11 cellular contexts compared by ENCODE assay signal in the genomic region with DNA sequence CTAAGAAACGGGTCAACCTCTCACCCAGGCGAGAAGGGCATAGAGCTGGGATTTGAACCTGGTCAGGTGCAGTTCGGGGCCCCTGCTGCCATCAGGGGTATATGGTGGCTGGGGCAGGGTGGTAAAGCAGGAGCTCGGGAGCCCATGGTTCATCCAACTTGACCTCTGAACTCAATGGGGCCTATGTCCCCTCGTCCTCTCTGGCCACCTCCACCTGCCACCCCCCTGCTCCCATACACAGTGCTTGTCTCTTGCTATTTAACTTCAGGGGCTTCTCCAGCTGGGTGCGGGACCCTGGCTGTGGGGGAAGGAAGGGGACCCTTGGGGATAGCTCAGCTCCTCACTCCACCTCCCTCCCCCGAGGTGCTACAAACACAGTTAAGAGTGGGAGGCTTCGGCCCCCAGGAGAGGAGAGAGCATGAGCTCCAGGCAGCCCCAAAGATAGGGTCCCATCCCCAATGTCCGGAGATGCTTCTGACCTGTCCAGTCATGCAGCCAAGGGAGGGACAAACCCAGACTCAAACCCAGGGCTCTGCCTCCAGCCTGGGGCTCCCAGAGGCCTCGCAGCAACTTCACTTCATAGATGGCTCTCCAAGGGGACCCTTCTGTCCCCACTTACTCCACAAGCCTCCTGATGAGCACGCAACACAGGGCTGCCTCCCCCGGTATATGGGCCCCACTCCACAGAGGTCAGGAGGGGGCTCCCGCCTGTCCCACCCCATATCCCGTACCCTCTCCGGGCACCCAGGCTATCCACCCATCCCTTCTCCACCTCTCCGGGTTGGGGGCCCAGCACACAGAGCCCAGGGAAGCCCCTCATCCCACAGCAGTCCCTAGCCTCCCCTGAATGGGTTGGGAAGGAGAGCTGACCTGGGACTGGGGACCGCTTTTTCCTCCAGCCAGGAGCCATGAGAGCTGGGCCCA. TPM values are rescaled to one million over a fixed set of nuclear protein-coding genes. Genes with fewer than 3 reads are reported as not detected.
A peak's percentile ranks its signal among the peaks of the same experiment; 100 is the strongest.
DNase-seq lines count a peak whose midpoint lies in the region; ATAC-seq, FAIRE-seq and TF ChIP-seq lines count a peak whose summit lies in the region.
"Had no signal": no experiment of that assay in that cellular context is flagged by ENCODE, and none has a peak within 500 bp of the region (broad histone marks: within the 10 kb centered on the region; RNA-seq: fewer than 3 reads in every experiment).

No MANE protein-coding gene starts in this region.

- H3K9me3 ChIP-seq in astrocyte (ENCODE audit: insufficient read depth, low read depth, low read length), result no peaks in the 10 kb centered on the region
- H3K9me3 ChIP-seq: HAP-1 had no signal

- no peaks in the 10 kb centered on the region for H3K9me3 Mint-ChIP-seq in astrocyte (ENCODE audit: unreplicated experiment)
- H3K9me3 Mint-ChIP-seq in stimulated activated memory B cell treated with anti-CD40 and anti-IgM and Interleukin-4, amounts not matched to agents 10 μg/mL and 1 μg/mL and 100 μg/mL, for 72 hours, result no peaks in the 10 kb centered on the region

- peaks cover 3% of the 10 kb centered on the region for H3K4me1 ChIP-seq in astrocyte (ENCODE audit: insufficient read depth, low read length)
- H3K4me1 ChIP-seq: HAP-1 had no signal

- peaks cover 4% of the 10 kb centered on the region for H3K4me1 Mint-ChIP-seq in astrocyte (ENCODE audit: low read depth, unreplicated experiment)
- peaks cover 40% of the 10 kb centered on the region for H3K4me1 Mint-ChIP-seq in stimulated activated memory B cell treated with anti-CD40 and anti-IgM and Interleukin-4, amounts not matched to agents 10 μg/mL and 1 μg/mL and 100 μg/mL, for 72 hours

- H3K4me3 ChIP-seq in astrocyte (ENCODE audit: insufficient read depth, low read depth, low read length), result no peak overlapping the region
- H3K4me3 ChIP-seq: HAP-1 had no signal

- no peaks in the 10 kb centered on the region for H3K36me3 ChIP-seq in astrocyte (ENCODE audit: insufficient read depth, low read length)
- H3K36me3 ChIP-seq: HAP-1 had no signal

- H3K9ac ChIP-seq in astrocyte (ENCODE audit: low read length), result no peak overlapping the region

- DNase-seq in astrocyte (ENCODE audit: low read depth), result no peak
- no peak for DNase-seq in hippocampal formation (lab: John Stamatoyannopoulos, UW)
- DNase-seq in putamen (ENCODE audit: low spot score), result no peak
- DNase-seq: anterior cingulate cortex had no signal

- H3K27me3 Mint-ChIP-seq in astrocyte (ENCODE audit: low read depth, unreplicated experiment), result peaks cover 27% of the 10 kb centered on the region
- H3K27me3 Mint-ChIP-seq in stimulated activated memory B cell treated with anti-CD40 and anti-IgM and Interleukin-4, amounts not matched to agents 10 μg/mL and 1 μg/mL and 100 μg/mL, for 72 hours, result peaks cover 32% of the 10 kb centered on the region

- H3K27me3 ChIP-seq in astrocyte (ENCODE audit: insufficient read depth, low read length), result peaks cover 9% of the 10 kb centered on the region

- H4K20me1 ChIP-seq in astrocyte (ENCODE audit: insufficient read depth, low read length), result no peaks in the 10 kb centered on the region

- H3K27ac Mint-ChIP-seq in astrocyte (ENCODE audit: unreplicated experiment), result no peak overlapping the region
- peak overlapping the region; percentile 55 for H3K27ac Mint-ChIP-seq in stimulated activated memory B cell treated with anti-CD40 and anti-IgM and Interleukin-4, amounts not matched to agents 10 μg/mL and 1 μg/mL and 100 μg/mL, for 72 hours

- no peak overlapping the region for H3K4me3 Mint-ChIP-seq in astrocyte (ENCODE audit: unreplicated experiment)
- H3K4me3 Mint-ChIP-seq in stimulated activated memory B cell treated with anti-CD40 and anti-IgM and Interleukin-4, amounts not matched to agents 10 μg/mL and 1 μg/mL and 100 μg/mL, for 72 hours, result peak overlapping the region; percentile 58

- peak overlapping the region; percentile 39 for H3K4me2 ChIP-seq in astrocyte (ENCODE audit: low read length)

- no peaks in the 10 kb centered on the region for H3K36me3 Mint-ChIP-seq in astrocyte (ENCODE audit: low read depth, unreplicated experiment)
- no peaks in the 10 kb centered on the region for H3K36me3 Mint-ChIP-seq in stimulated activated memory B cell treated with anti-CD40 and anti-IgM and Interleukin-4, amounts not matched to agents 10 μg/mL and 1 μg/mL and 100 μg/mL, for 72 hours

- ATAC-seq in GM18907 (IDR thresholded peaks at IDR 0.05; ENCODE audit: unreplicated experiment) (peak; percentile 27), HG02981 (IDR thresholded peaks at IDR 0.05; ENCODE audit: unreplicated experiment) (peak; percentile 4), HG03571 (IDR thresholded peaks at IDR 0.05; ENCODE audit: unreplicated experiment) (no peak)
- ATAC-seq in stimulated activated memory B cell treated with anti-CD40 and anti-IgM and Interleukin-4, amounts not matched to agents 10 μg/mL and 1 μg/mL and 100 μg/mL, for 72 hours, result peak; percentile 3

- peak overlapping the region; percentile 26 for H2AFZ ChIP-seq in astrocyte (ENCODE audit: low read depth, low read length)

- FAIRE-seq in astrocyte (lab: Jason Lieb, UNC), result no peak

- H3K27ac ChIP-seq in astrocyte (ENCODE audit: low read depth, low read length), result no peak overlapping the region

- H3K79me2 ChIP-seq in astrocyte (ENCODE audit: insufficient read depth, low read length), result no peaks in the 10 kb centered on the region

- TF ChIP-seq CTCF in astrocyte (IDR thresholded peaks at IDR 0.05; ENCODE audit: insufficient read depth, low read depth, low read length), result no peak

RNA-seq across cellular contexts. Expression of gene IL2RB, which starts 0.7 kb away (rescaled TPM):
- total RNA-seq in astrocyte, result 1.3 and 1.6 TPM in 2 replicates
- total RNA-seq: NCI-H460 had no signal

RNA-seq across cellular contexts. Expression of gene C1QTNF6, which starts 39.0 kb away (rescaled TPM):
- total RNA-seq in astrocyte, result 6.0 and 8.4 TPM in 2 replicates

RNA-seq across cellular contexts. Expression of gene TMPRSS6, which starts 39.5 kb away (rescaled TPM):
- total RNA-seq in astrocyte, result not detected in 2 replicates
- total RNA-seq: fibroblast of villous mesenchyme, NCI-H460 had no signal
